17 cellular contexts compared by ENCODE assay signal in genomic region chr1:1203561-1204424, GRCh38. TPM values are rescaled to one million over a fixed set of nuclear protein-coding genes. Genes with fewer than 3 reads are reported as not detected.
DNase-seq lines count a peak whose midpoint lies in the region; ATAC-seq and TF ChIP-seq lines count a peak whose summit lies in the region.
"Had no signal": no experiment of that assay in that cellular context is flagged by ENCODE, and none has a peak within 500 bp of the region (broad histone marks: within the 10 kb centered on the region; RNA-seq: fewer than 3 reads in every experiment).

No MANE protein-coding gene starts in this region.

- peaks cover 33% of the 10 kb centered on the region for H3K4me1 Mint-ChIP-seq in activated T-cell treated with anti-CD3 and anti-CD28 coated beads, Interleukin-2, amount 50 U/mL, for 24 hours (ENCODE audit: low read depth)
- H3K4me1 Mint-ChIP-seq in glutamatergic neuron (ENCODE audit: low read depth, unreplicated experiment) = peaks cover 4% of the 10 kb centered on the region
- H3K4me1 Mint-ChIP-seq in stimulated activated effector memory CD8-positive, alpha-beta T cell treated with anti-CD3 and anti-CD28 coated beads, Interleukin-12 subunit alpha, Interleukin-12 subunit beta, amount 100 ng/mL, for 72 hours = peaks cover 32% of the 10 kb centered on the region

- H3K27me3 Mint-ChIP-seq in activated T-cell treated with anti-CD3 and anti-CD28 coated beads, Interleukin-2, amount 50 U/mL, for 24 hours = no peaks in the 10 kb centered on the region
- peaks cover 6% of the 10 kb centered on the region for H3K27me3 Mint-ChIP-seq in glutamatergic neuron (ENCODE audit: unreplicated experiment)

- peak overlapping the region; percentile 44 for H3K27ac Mint-ChIP-seq in activated T-cell treated with anti-CD3 and anti-CD28 coated beads, Interleukin-2, amount 50 U/mL, for 24 hours
- no peak overlapping the region for H3K27ac Mint-ChIP-seq in glutamatergic neuron (ENCODE audit: unreplicated experiment)
- H3K27ac Mint-ChIP-seq in stimulated activated effector memory CD8-positive, alpha-beta T cell treated with anti-CD3 and anti-CD28 coated beads, Interleukin-12 subunit alpha, Interleukin-12 subunit beta, amount 100 ng/mL, for 72 hours = peak overlapping the region; percentile 8
- H3K27ac Mint-ChIP-seq: brain had no signal

- peaks cover 12% of the 10 kb centered on the region for H3K36me3 Mint-ChIP-seq in activated T-cell treated with anti-CD3 and anti-CD28 coated beads, Interleukin-2, amount 50 U/mL, for 24 hours (ENCODE audit: low read depth)
- H3K36me3 Mint-ChIP-seq in glutamatergic neuron (ENCODE audit: unreplicated experiment) = no peaks in the 10 kb centered on the region
- peaks cover 69% of the 10 kb centered on the region for H3K36me3 Mint-ChIP-seq in stimulated activated effector memory CD8-positive, alpha-beta T cell treated with anti-CD3 and anti-CD28 coated beads, Interleukin-12 subunit alpha, Interleukin-12 subunit beta, amount 100 ng/mL, for 72 hours
- H3K36me3 Mint-ChIP-seq: brain; naive thymus-derived CD8-positive, alpha-beta T cell had no signal

- H3K4me3 Mint-ChIP-seq in activated T-cell treated with anti-CD3 and anti-CD28 coated beads, Interleukin-2, amount 50 U/mL, for 24 hours = peak overlapping the region; percentile 80
- H3K4me3 Mint-ChIP-seq in glutamatergic neuron (ENCODE audit: unreplicated experiment) = no peak overlapping the region
- peak overlapping the region; percentile 93 for H3K4me3 Mint-ChIP-seq in stimulated activated effector memory CD8-positive, alpha-beta T cell treated with anti-CD3 and anti-CD28 coated beads, Interleukin-12 subunit alpha, Interleukin-12 subunit beta, amount 100 ng/mL, for 72 hours
- H3K4me3 Mint-ChIP-seq: brain; naive thymus-derived CD8-positive, alpha-beta T cell had no signal

- no peak for TF ChIP-seq CTCF in glutamatergic neuron (IDR thresholded peaks at IDR 0.05; ENCODE audit: partially characterized antibody, unreplicated experiment)

- no peaks in the 10 kb centered on the region for H3K9me3 Mint-ChIP-seq in activated T-cell treated with anti-CD3 and anti-CD28 coated beads, Interleukin-2, amount 50 U/mL, for 24 hours
- H3K9me3 Mint-ChIP-seq in glutamatergic neuron (ENCODE audit: unreplicated experiment) = peaks cover 5% of the 10 kb centered on the region
- no peaks in the 10 kb centered on the region for H3K9me3 Mint-ChIP-seq in stimulated activated effector memory CD8-positive, alpha-beta T cell treated with anti-CD3 and anti-CD28 coated beads, Interleukin-12 subunit alpha, Interleukin-12 subunit beta, amount 100 ng/mL, for 72 hours
- H3K9me3 Mint-ChIP-seq: brain; naive thymus-derived CD8-positive, alpha-beta T cell had no signal

- ATAC-seq in stimulated activated effector memory CD8-positive, alpha-beta T cell treated with anti-CD3 and anti-CD28 coated beads, Interleukin-12 subunit alpha, Interleukin-12 subunit beta, amount 100 ng/mL, for 72 hours = no peak
- no peak for ATAC-seq in GM21576 (IDR thresholded peaks at IDR 0.05; ENCODE audit: unreplicated experiment)
- ATAC-seq: naive thymus-derived CD8-positive, alpha-beta T cell had no signal

- no peak for DNase-seq in activated T-cell treated with anti-CD3 and anti-CD28 coated beads, Interleukin-2, amount 50 U/mL, for 24 hours
- DNase-seq in activated T-cell treated with anti-CD3 and anti-CD28 coated beads, Interleukin-2, amount 50 U/mL, for 48 hours = no peak
- DNase-seq in NCI-H2171 (lab: John Stamatoyannopoulos, UW) = peak; percentile 40
- peak; percentile 20 for DNase-seq in glutamatergic neuron
- DNase-seq in stimulated activated effector memory CD8-positive, alpha-beta T cell treated with anti-CD3 and anti-CD28 coated beads, Interleukin-12 subunit alpha, Interleukin-12 subunit beta, amount 100 ng/mL, for 72 hours (ENCODE audit: low spot score in 2 of 2) = no peak
- no peak for DNase-seq in NCI-H1048 (lab: John Stamatoyannopoulos, UW)
- no peak for DNase-seq in NCI-H1436 (lab: John Stamatoyannopoulos, UW)
- DNase-seq: activated CD4-positive, alpha-beta T cell treated with anti-CD3 and anti-CD28 coated beads for 4 hours; Karpas-422; NCI-H1436 treated with DMSO at 0.1 percent for 48 hours; SJCRH30; T1000 had no signal

RNA-seq across cellular contexts. Expression of gene TNFRSF18, which starts 2.6 kb away (rescaled TPM):
- total RNA-seq in glutamatergic neuron (ENCODE audit: unreplicated experiment) = 3.0 TPM

RNA-seq across cellular contexts. Expression of gene TNFRSF4, which starts 10.2 kb away (rescaled TPM):
- total RNA-seq in glutamatergic neuron (ENCODE audit: unreplicated experiment) = 0.29 TPM

RNA-seq across cellular contexts. Expression of gene SDF4, which starts 28.0 kb away (rescaled TPM):
- 89.2 TPM for total RNA-seq in glutamatergic neuron (ENCODE audit: unreplicated experiment)

RNA-seq across cellular contexts. Expression of gene B3GALT6, which starts 28.2 kb away (rescaled TPM):
- 30.0 TPM for total RNA-seq in glutamatergic neuron (ENCODE audit: unreplicated experiment)

RNA-seq across cellular contexts. Expression of gene TTLL10, which starts 30.1 kb away (rescaled TPM):
- not detected for total RNA-seq in glutamatergic neuron (ENCODE audit: unreplicated experiment)
- total RNA-seq: glomerular endothelial cell; mammary epithelial cell; naive thymus-derived CD8-positive, alpha-beta T cell had no signal

Comparison
In these comparisons a context has a peak if more than half of its experiments do, and no peak if none do; other contexts are left out.
1. DNase-seq: peak in NCI-H2171 (single experiment) and glutamatergic neuron (single experiment); none in activated T-cell treated with anti-CD3 and anti-CD28 coated beads, Interleukin-2, amount 50 U/mL, for 24 hours (single experiment), activated T-cell treated with anti-CD3 and anti-CD28 coated beads, Interleukin-2, amount 50 U/mL, for 48 hours (0 of 2), stimulated activated effector memory CD8-positive, alpha-beta T cell treated with anti-CD3 and anti-CD28 coated beads, Interleukin-12 subunit alpha, Interleukin-12 subunit beta, amount 100 ng/mL, for 72 hours (0 of 2), NCI-H1048 (single experiment) and NCI-H1436 (single experiment).